Comparison of ENCODE assay signal across 13 cellular contexts in genomic region chr7:81616951-81617350, GRCh38.
DNase-seq lines count a peak whose midpoint lies in the region; ATAC-seq and TF ChIP-seq lines count a peak whose summit lies in the region.
"Had no signal": no experiment of that assay in that cellular context is flagged by ENCODE, and none has a peak within 500 bp of the region (broad histone marks: within the 10 kb centered on the region; RNA-seq: fewer than 3 reads in every experiment).

No MANE protein-coding gene starts in this region.

- intact Hi-C loops in CD14-positive monocyte (cut with micrococcal nuclease) = no loop called here

- H3K27ac ChIP-seq in effector memory CD4-positive, alpha-beta T cell (ENCODE audit: insufficient read depth, low read length, poor library complexity, severe bottlenecking) = no peak overlapping the region
- H3K27ac ChIP-seq: hepatocyte had no signal

- DNase-seq in dermis blood vessel endothelial cell = peak; percentile 51
- DNase-seq in middle frontal gyrus (ENCODE audit: extremely low spot score, low spot score) = no peak
- DNase-seq in CD14-positive monocyte (ENCODE audit: low spot score) = no peak
- DNase-seq in effector memory CD4-positive, alpha-beta T cell = no peak
- DNase-seq: DMS79 treated with DMSO at 0.1 percent for 48 hours; effector CD8-positive, alpha-beta T cell; NCI-H345 had no signal

- H3K4me3 ChIP-seq in skeletal muscle satellite cell (ENCODE audit: low read length) = peak overlapping the region; percentile 29
- H3K4me3 ChIP-seq in effector memory CD4-positive, alpha-beta T cell (ENCODE audit: insufficient read depth, low read depth, low read length, poor library complexity, severe bottlenecking) = no peak overlapping the region
- H3K4me3 ChIP-seq: hepatocyte, lung had no signal

- H3K27ac Mint-ChIP-seq in CD14-positive monocyte = no peak overlapping the region

- no peaks in the 10 kb centered on the region for H3K9me3 ChIP-seq in skeletal muscle satellite cell (replicated peaks; ENCODE audit: low read length)
- no peaks in the 10 kb centered on the region for H3K9me3 ChIP-seq in effector memory CD4-positive, alpha-beta T cell (ENCODE audit: control insufficient read depth, low read length)

- H3K9ac ChIP-seq in skeletal muscle satellite cell (ENCODE audit: low read depth, low read length) = peak overlapping the region; percentile 61

- no peaks in the 10 kb centered on the region for H3K27me3 ChIP-seq in skeletal muscle satellite cell (ENCODE audit: control insufficient read depth, insufficient read depth, low read length)
- H3K27me3 ChIP-seq in effector memory CD4-positive, alpha-beta T cell (replicated peaks; ENCODE audit: control insufficient read depth, insufficient read depth, low read length, poor library complexity, severe bottlenecking) = no peaks in the 10 kb centered on the region
- H3K27me3 ChIP-seq: hepatocyte had no signal

- no peaks in the 10 kb centered on the region for H3K4me1 Mint-ChIP-seq in CD14-positive monocyte

- H3K4me2 ChIP-seq in skeletal muscle satellite cell (ENCODE audit: low read length) = peak overlapping the region; percentile 45
- H3K4me2 ChIP-seq: hepatocyte had no signal

- peak; percentile 68 for ATAC-seq in GM19463 (IDR thresholded peaks at IDR 0.05; ENCODE audit: unreplicated experiment)
- peak; percentile 59 for ATAC-seq in HG03565 (IDR thresholded peaks at IDR 0.05; ENCODE audit: unreplicated experiment)
- ATAC-seq in GM21825 (IDR thresholded peaks at IDR 0.05; ENCODE audit: unreplicated experiment) = no peak

- peaks cover 37% of the 10 kb centered on the region for H3K4me1 ChIP-seq in skeletal muscle satellite cell (ENCODE audit: control insufficient read depth, insufficient read depth, low read length)
- H3K4me1 ChIP-seq in effector memory CD4-positive, alpha-beta T cell (ENCODE audit: control insufficient read depth, insufficient read depth, low read length, poor library complexity, severe bottlenecking) = no peaks in the 10 kb centered on the region

- H3K9me3 Mint-ChIP-seq in CD14-positive monocyte = peaks cover 0 to 3% (median 0%) of the 10 kb centered on the region in 7 donors

- no peak for TF ChIP-seq CTCF in CD14-positive monocyte (IDR thresholded peaks at IDR 0.05)

- no peaks in the 10 kb centered on the region for H3K36me3 ChIP-seq in skeletal muscle satellite cell (ENCODE audit: insufficient read depth, low read length)
- H3K36me3 ChIP-seq in effector memory CD4-positive, alpha-beta T cell (ENCODE audit: control insufficient read depth, insufficient read depth, low read length) = no peaks in the 10 kb centered on the region

- H3K27me3 Mint-ChIP-seq in CD14-positive monocyte (ENCODE audit: low read depth in 3 of 3) = peaks cover 0 to 2% (median 0%) of the 10 kb centered on the region in 3 donors

- H3K36me3 Mint-ChIP-seq in CD14-positive monocyte = no peaks in the 10 kb centered on the region

- no peak overlapping the region for H3K4me3 Mint-ChIP-seq in CD14-positive monocyte
